In the genomic region with DNA sequence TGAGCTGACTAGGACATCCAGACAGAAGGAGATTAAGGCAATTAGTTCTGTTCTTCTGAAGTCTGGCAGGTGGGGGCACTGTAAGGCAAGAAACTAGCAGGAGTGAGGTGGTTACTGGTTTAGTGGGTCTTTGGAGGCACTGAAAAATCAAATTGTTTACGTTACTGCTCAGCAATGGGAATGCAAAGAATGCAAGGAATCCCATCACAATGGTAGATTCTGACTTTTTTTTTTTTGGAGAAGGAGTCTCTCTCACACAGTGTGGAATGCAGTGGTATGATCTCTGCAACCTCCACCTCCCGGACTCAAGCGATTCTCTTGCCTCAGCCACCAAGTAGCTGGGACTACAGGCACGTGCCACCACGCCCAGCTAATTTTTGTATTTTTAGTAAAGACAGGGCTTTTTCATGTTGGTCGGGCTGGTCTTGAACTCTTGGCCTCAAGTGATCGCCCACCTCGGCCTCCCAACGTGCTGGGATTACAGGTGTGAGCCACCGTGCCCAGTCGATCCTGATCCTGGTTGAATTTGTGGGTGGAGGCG, we compare ENCODE assay signal across 11 cellular contexts. TPM values are rescaled to one million over a fixed set of nuclear protein-coding genes. Genes with fewer than 3 reads are reported as not detected.
DNase-seq lines count a peak whose midpoint lies in the region; ATAC-seq and TF ChIP-seq lines count a peak whose summit lies in the region.
"Had no signal": no experiment of that assay in that cellular context is flagged by ENCODE, and none has a peak within 500 bp of the region (broad histone marks: within the 10 kb centered on the region; RNA-seq: fewer than 3 reads in every experiment).

No MANE protein-coding gene starts in this region.

- H3K9ac ChIP-seq in colonic mucosa (ENCODE audit: low read depth in 2 of 2, low read length in 2 of 2), result no peak overlapping the region

- H3K36me3 ChIP-seq in upper lobe of right lung (peaks cover under 1% of the 10 kb centered on the region), colonic mucosa (no peaks in the 10 kb centered on the region)

- no peaks in the 10 kb centered on the region for H3K9me3 ChIP-seq in upper lobe of right lung
- H3K9me3 ChIP-seq in colonic mucosa, result no peaks in the 10 kb centered on the region

- H3K4me3 ChIP-seq in upper lobe of right lung (no peak overlapping the region), colonic mucosa (no peak overlapping the region)

- TF ChIP-seq CTCF in upper lobe of right lung (IDR thresholded peaks at IDR 0.05) (peak; percentile 30), colonic mucosa (IDR thresholded peaks at IDR 0.05) (no peak)

- H3K27ac ChIP-seq in upper lobe of right lung (no peak overlapping the region), colonic mucosa (no peak overlapping the region)

- ATAC-seq in left cardiac atrium, result peak; percentile 30 to 45
- ATAC-seq in upper lobe of right lung, result peak; percentile 42
- no peak for ATAC-seq in HG02588 (IDR thresholded peaks at IDR 0.05; ENCODE audit: unreplicated experiment)
- ATAC-seq: activated CD8-positive, alpha-beta memory T cell treated with anti-CD3 and anti-CD28 coated beads, Interleukin-2, amount 10 ng/mL, durations not matched to agents 7 days and 5 days had no signal

- DNase-seq in activated effector memory CD4-positive, alpha-beta T cell treated with anti-CD3 and anti-CD28 coated beads, Interleukin-2, amount 50 U/mL, for 16 hours, result peak; percentile 33
- no peak for DNase-seq in activated effector memory CD4-positive, alpha-beta T cell treated with Interleukin-2 at 50 U/mL for 16 hours
- DNase-seq in SW 1271 (lab: John Stamatoyannopoulos, UW) (peak; percentile 44 to 79), left cardiac atrium (no peak), upper lobe of right lung (no peak), superior temporal gyrus (ENCODE audit: extremely low spot score) (no peak), colonic mucosa (no peak)
- DNase-seq: activated CD8-positive, alpha-beta memory T cell treated with anti-CD3 and anti-CD28 coated beads, Interleukin-2, amount 10 ng/mL, durations not matched to agents 7 days and 5 days; CD8-positive, alpha-beta memory T cell had no signal

- intact Hi-C loops in left cardiac atrium (cut with DNase I), result no loop called here
- intact Hi-C loops in upper lobe of right lung (cut with DNase I), result no loop called here
- intact Hi-C loops in colonic mucosa (cut with DNase I), result no loop called here

- H3K27me3 ChIP-seq in upper lobe of right lung, result no peaks in the 10 kb centered on the region
- H3K27me3 ChIP-seq in colonic mucosa, result no peaks in the 10 kb centered on the region

- H3K4me1 ChIP-seq in upper lobe of right lung (no peaks in the 10 kb centered on the region), colonic mucosa (no peaks in the 10 kb centered on the region)

RNA-seq across cellular contexts. Expression of a gene that starts 16.4 kb away (rescaled TPM):
- total RNA-seq in left cardiac atrium (10 to 100 TPM; 50.0 to 55.1 TPM), upper lobe of right lung (91.5 TPM), colonic mucosa (1 to 10 TPM; 2.2 to 5.1 TPM)
- total RNA-seq: activated CD8-positive, alpha-beta memory T cell treated with anti-CD3 and anti-CD28 coated beads, Interleukin-2, amount 10 ng/mL, durations not matched to agents 7 days and 5 days; CD8-positive, alpha-beta memory T cell; mononuclear cell had no signal

RNA-seq across cellular contexts. Expression of a gene that starts 23.9 kb away (rescaled TPM):
- 10 to 100 TPM; 20.1 to 28.2 TPM for total RNA-seq in left cardiac atrium
- 20.1 TPM for total RNA-seq in upper lobe of right lung
- 10 to 100 TPM; 14.6 to 22.4 TPM for total RNA-seq in colonic mucosa
- total RNA-seq: activated CD8-positive, alpha-beta memory T cell treated with anti-CD3 and anti-CD28 coated beads, Interleukin-2, amount 10 ng/mL, durations not matched to agents 7 days and 5 days; CD8-positive, alpha-beta memory T cell had no signal

Comparison
In these comparisons a context has a peak if more than half of its experiments do, and no peak if none do; other contexts are left out.
1. DNase-seq: peak in activated effector memory CD4-positive, alpha-beta T cell treated with anti-CD3 and anti-CD28 coated beads, Interleukin-2, amount 50 U/mL, for 16 hours (single experiment) and SW 1271 (2 of 2); none in activated effector memory CD4-positive, alpha-beta T cell treated with Interleukin-2 at 50 U/mL for 16 hours (single experiment), left cardiac atrium (single experiment), upper lobe of right lung (single experiment), superior temporal gyrus (single experiment) and colonic mucosa (single experiment).
2. RNA of a gene that starts 16.4 kb away (total RNA-seq): 91.5 TPM in upper lobe of right lung (single experiment) and 50.0 to 55.1 TPM in left cardiac atrium; 2.2 to 5.1 TPM in colonic mucosa; every median in the first group is over 4 times any median in the second.